Comparison of ENCODE assay signal across 8 cellular contexts in the genomic region with DNA sequence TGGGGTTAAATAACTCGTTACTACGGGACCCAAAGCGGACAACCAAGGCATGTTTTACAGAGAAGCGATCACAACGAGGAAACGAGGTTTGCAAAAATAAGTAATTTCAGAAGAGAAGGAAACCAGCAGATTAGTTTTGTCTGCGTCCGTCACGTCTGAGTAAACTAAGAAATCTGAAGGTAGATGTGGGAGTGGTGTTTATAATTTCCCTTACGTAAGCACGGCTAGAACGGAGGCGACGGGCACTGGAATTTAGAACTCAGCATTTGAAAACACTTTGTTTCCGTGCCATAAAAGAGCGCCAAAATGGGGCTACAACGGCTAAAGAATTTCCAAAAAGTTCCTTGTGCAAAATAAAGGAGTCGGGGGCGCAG. TPM values are rescaled to one million over a fixed set of nuclear protein-coding genes. Genes with fewer than 3 reads are reported as not detected.
DNase-seq lines count a peak whose midpoint lies in the region; ATAC-seq and TF ChIP-seq lines count a peak whose summit lies in the region.

No MANE protein-coding gene starts in this region.

- H3K9me2 ChIP-seq in OCI-LY7 (ENCODE audit: insufficient read depth, low read length): no peaks in the 10 kb centered on the region

- peak; percentile 13 for ATAC-seq in GM19035 (IDR thresholded peaks at IDR 0.05; ENCODE audit: unreplicated experiment)

- DNase-seq in OCI-LY7 (ENCODE audit: low spot score) (peak; percentile 71), adrenal gland (peak in 1 of 7 donors; percentile 16), spleen (no peak), NCI-H2029 treated with DMSO at 0.1 percent for 48 hours (lab: John Stamatoyannopoulos, UW) (no peak), MV-4-11 (lab: John Stamatoyannopoulos, UW) (no peak)

- intact Hi-C loops in OCI-LY7 (cut with micrococcal nuclease; ENCODE audit: unreplicated experiment) (loop anchor here (1.0 to 10.0 kb wide), 5 partner anchors 73 to 537 kb away; a partner anchor contains a TSS), adrenal gland (cut with DNase I) (no loop called here), spleen (cut with DNase I; ENCODE audit: low total_unique reads) (no loop called here)

- H2AFZ ChIP-seq in ACC112 (ENCODE audit: low read length, unreplicated experiment): peak overlapping the region; percentile 87
- peak overlapping the region; percentile 92 for H2AFZ ChIP-seq in OCI-LY7 (ENCODE audit: low read length)

- H3K4me1 ChIP-seq in ACC112 (ENCODE audit: control insufficient read depth, insufficient read depth, low read length, unreplicated experiment) (peaks cover 15% of the 10 kb centered on the region), OCI-LY7 (ENCODE audit: insufficient read depth, low read length, poor library complexity, severe bottlenecking) (peaks cover 28% of the 10 kb centered on the region), adrenal gland (replicated peaks in 1 of 2) (peaks cover 11 to 20% of the 10 kb centered on the region in 2 donors), iPS-18a (ENCODE audit: control insufficient read depth, low read depth, low read length) (peaks cover 14% of the 10 kb centered on the region), spleen (peaks cover 10 to 44% (median 28%) of the 10 kb centered on the region in 6 donors)

- TF ChIP-seq POLR2A in adrenal gland (IDR thresholded peaks at IDR 0.05) (no peak), spleen (IDR thresholded peaks at IDR 0.05) (no peak)

- POLR2A ChIA-PET in OCI-LY7 (lab: Charles Lee): interaction anchor here (0.8 to 2.9 kb wide), 7 partner anchors 23 to 458 kb away, joined by 3 to 17 read pairs (median 5); no protein-coding TSS in a partner anchor

- BruUV-seq in OCI-LY7 (replicated peaks; lab: Mats Ljungman, UMichigan): TSS peak; percentile 83

- H3K4me3 ChIP-seq in ACC112 (ENCODE audit: low read depth, low read length) (peak overlapping the region; percentile 92), OCI-LY7 (ENCODE audit: low read depth, low read length, poor library complexity, severe bottlenecking) (peak overlapping the region; percentile 92), adrenal gland (peak overlapping the region in 3 of 4 donors; percentile 74 to 85 (median 84)), iPS-18a (ENCODE audit: low read length) (peak overlapping the region; percentile 88), spleen (peak overlapping the region; percentile 74 to 95 (median 85))

- H3K9ac ChIP-seq in iPS-18a (ENCODE audit: low read length): peak overlapping the region; percentile 86

- TF ChIP-seq CTCF in OCI-LY7 (conservative IDR thresholded peaks at IDR 0.05; ENCODE audit: low read length): no peak
- no peak for TF ChIP-seq CTCF in adrenal gland (IDR thresholded peaks at IDR 0.05)
- TF ChIP-seq CTCF in spleen (IDR thresholded peaks at IDR 0.05 in 8 of 11, conservative IDR thresholded peaks at IDR 0.05 in 3 of 11): no peak

- H3K9me3 ChIP-seq in OCI-LY7 (ENCODE audit: low read length) (no peaks in the 10 kb centered on the region), adrenal gland (replicated peaks in 1 of 3) (no peaks in the 10 kb centered on the region), iPS-18a (ENCODE audit: control insufficient read depth, low read depth, low read length) (no peaks in the 10 kb centered on the region), spleen (no peaks in the 10 kb centered on the region)

- H3K36me3 ChIP-seq in ACC112 (ENCODE audit: insufficient read depth, low read length): peaks cover 7% of the 10 kb centered on the region
- peaks cover 25% of the 10 kb centered on the region for H3K36me3 ChIP-seq in OCI-LY7 (ENCODE audit: insufficient read depth, low read length)
- H3K36me3 ChIP-seq in adrenal gland (replicated peaks in 1 of 2): no peaks in the 10 kb centered on the region
- H3K36me3 ChIP-seq in iPS-18a (ENCODE audit: control insufficient read depth, low read depth, low read length): peaks cover 11% of the 10 kb centered on the region
- peaks cover 0 to 41% (median 16%) of the 10 kb centered on the region in 6 donors for H3K36me3 ChIP-seq in spleen

- H3K79me2 ChIP-seq in ACC112 (ENCODE audit: control insufficient read depth, insufficient read depth, low read length, unreplicated experiment) (peaks cover 22% of the 10 kb centered on the region), OCI-LY7 (ENCODE audit: insufficient read depth, low read depth, low read length) (peaks cover 45% of the 10 kb centered on the region; the same call in 1 of the 2 replicates)

- H4K20me1 ChIP-seq in OCI-LY7 (ENCODE audit: insufficient read depth, low read length): peaks cover 3% of the 10 kb centered on the region; the same call in 1 of the 2 replicates

- H3K4me2 ChIP-seq in OCI-LY7 (ENCODE audit: low read length): peak overlapping the region; percentile 76

- CTCF ChIA-PET in OCI-LY7 (lab: Charles Lee; ENCODE audit: unreplicated experiment): interaction anchor here (1.2 kb wide), 1 partner anchor 10 kb away, joined by 3 read pairs; no protein-coding TSS in a partner anchor

- 1 to 2% (median 1%) methylated on average over 19 of the region's 19 CpGs for WGBS in adrenal gland, 4 donors
- WGBS in spleen, 5 donors: 0 to 1% (median 0%) methylated on average over 19 of the region's 19 CpGs

- H3K27me3 ChIP-seq in ACC112 (ENCODE audit: insufficient read depth, low read length): no peaks in the 10 kb centered on the region
- no peaks in the 10 kb centered on the region for H3K27me3 ChIP-seq in adrenal gland
- H3K27me3 ChIP-seq in iPS-18a (ENCODE audit: control insufficient read depth, insufficient read depth, low read length): no peaks in the 10 kb centered on the region
- H3K27me3 ChIP-seq in spleen (replicated peaks in 1 of 7): no peaks in the 10 kb centered on the region

- peak overlapping the region; percentile 76 for H3K27ac ChIP-seq in ACC112 (ENCODE audit: low read depth, low read length)
- H3K27ac ChIP-seq in OCI-LY7 (ENCODE audit: low read depth, low read length, poor library complexity, severe bottlenecking): peak overlapping the region; percentile 72
- peak overlapping the region; percentile 46 to 97 (median 54) for H3K27ac ChIP-seq in adrenal gland
- H3K27ac ChIP-seq in iPS-18a (ENCODE audit: low read length): peak overlapping the region; percentile 54
- H3K27ac ChIP-seq in spleen: peak overlapping the region; percentile 87 to 99 (median 94)

RNA-seq across cellular contexts. Expression of a gene that starts 0.7 kb away (rescaled TPM):
- 8.7 and 14.2 TPM in 2 replicates for total RNA-seq in OCI-LY7 (2014; rRNA removed; shearing (Covaris generic))
- total RNA-seq in OCI-LY7 (2022) (14.5 and 15.2 TPM in 2 replicates), adrenal gland (10 to 100 TPM; 16.7 to 77.4 (median 24.4) TPM), spleen (10 to 100 TPM; 13.2 to 21.2 (median 16.9) TPM)
- polyA plus RNA-seq in adrenal gland (10 to 100 TPM in 1 of 3 donors, 1 to 10 TPM in 2; 7.4 to 33.3 (median 9.0) TPM), spleen (1 to 10 TPM; 7.6 to 9.3 (median 8.8) TPM)
